10 cellular contexts compared by ENCODE assay signal in the genomic region with DNA sequence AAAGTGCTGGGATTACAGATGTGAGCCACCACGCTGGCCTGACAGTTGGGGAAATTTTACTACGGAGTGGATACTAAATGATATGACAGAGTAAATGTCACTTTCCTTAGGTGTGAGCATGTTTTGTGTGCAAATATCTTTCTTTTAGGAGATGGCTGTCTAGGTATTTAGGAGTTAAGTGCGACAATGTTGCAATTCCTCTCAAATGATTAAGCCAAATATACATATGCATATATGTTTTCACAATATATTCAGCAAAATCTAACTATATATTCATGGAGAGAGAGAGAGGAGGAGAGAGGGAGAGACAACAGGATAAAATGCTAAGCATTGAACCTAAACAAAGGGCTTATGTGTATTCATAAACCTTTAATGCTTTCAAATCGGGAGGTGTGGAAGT. TPM values are rescaled to one million over a fixed set of nuclear protein-coding genes. Genes with fewer than 3 reads are reported as not detected.
"Had no signal": no experiment of that assay in that cellular context is flagged by ENCODE, and none has a peak within 500 bp of the region (broad histone marks: within the 10 kb centered on the region; RNA-seq: fewer than 3 reads in every experiment).

No MANE protein-coding gene starts in this region.

- H3K4me2 ChIP-seq: KMS-11 had no signal

- H3K27ac ChIP-seq: HL-60, KMS-11 had no signal

- H3K27ac Mint-ChIP-seq: IgD-negative memory B cell had no signal

- H3K27me3 Mint-ChIP-seq: IgD-negative memory B cell had no signal

- H3K4me3 Mint-ChIP-seq: IgD-negative memory B cell had no signal

- H3K9me3 Mint-ChIP-seq: IgD-negative memory B cell had no signal

- ATAC-seq: HepG2, K562 had no signal

- H3K9ac ChIP-seq: KMS-11 had no signal

- H3K4me3 ChIP-seq: K562 had no signal

- FAIRE-seq: HepG2, HTR-8/SVneo, K562 had no signal

- DNase-seq: IMR-90, KBM-7, KG1 had no signal

RNA-seq across cellular contexts. Expression of a gene that starts 17.3 kb away (rescaled TPM):
- total RNA-seq: HT1080 had no signal
- polyA plus RNA-seq: IgD-negative memory B cell had no signal

RNA-seq across cellular contexts. Expression of a gene that starts 36.3 kb away (rescaled TPM):
- total RNA-seq: HT1080 had no signal
